Comparison of ENCODE assay signal across 1 cellular context in the genomic region with DNA sequence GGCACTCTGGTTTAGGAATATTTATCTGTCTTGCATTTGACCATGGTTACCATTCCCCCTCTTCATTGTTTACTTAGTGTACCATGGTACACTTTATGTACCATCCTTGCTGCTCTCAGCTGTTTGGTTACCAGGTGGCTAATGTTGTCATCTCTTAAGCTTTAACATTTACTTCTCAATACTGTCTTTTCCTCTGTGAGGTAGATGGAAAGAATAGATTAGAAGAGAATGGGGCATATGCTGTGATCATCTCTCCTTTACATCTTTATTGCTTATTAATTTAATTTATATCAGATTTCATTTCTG.
TF ChIP-seq lines count a peak whose summit lies in the region.

No MANE protein-coding gene starts in this region.

TF ChIP-seq in IMR-90, 13 proteins besides CTCF, POLR2A, EP300 and RAD21 (continued from another document):
- TF ChIP-seq, protein P1, sequence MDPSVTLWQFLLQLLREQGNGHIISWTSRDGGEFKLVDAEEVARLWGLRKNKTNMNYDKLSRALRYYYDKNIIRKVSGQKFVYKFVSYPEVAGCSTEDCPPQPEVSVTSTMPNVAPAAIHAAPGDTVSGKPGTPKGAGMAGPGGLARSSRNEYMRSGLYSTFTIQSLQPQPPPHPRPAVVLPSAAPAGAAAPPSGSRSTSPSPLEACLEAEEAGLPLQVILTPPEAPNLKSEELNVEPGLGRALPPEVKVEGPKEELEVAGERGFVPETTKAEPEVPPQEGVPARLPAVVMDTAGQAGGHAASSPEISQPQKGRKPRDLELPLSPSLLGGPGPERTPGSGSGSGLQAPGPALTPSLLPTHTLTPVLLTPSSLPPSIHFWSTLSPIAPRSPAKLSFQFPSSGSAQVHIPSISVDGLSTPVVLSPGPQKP (IDR thresholded peaks at IDR 0.05; ENCODE audit: borderline replicate concordance, low read depth, low read length), result no peak
- TF ChIP-seq CHD1 (IDR thresholded peaks at IDR 0.05; ENCODE audit: low read depth, low read length), result no peak
- TF ChIP-seq RFX5 (IDR thresholded peaks at IDR 0.05; ENCODE audit: low read depth, low read length), result no peak
TF ChIP-seq in IMR-90: peak in this region for 0.
